Comparison of ENCODE assay signal across 22 cellular contexts in the genomic region with DNA sequence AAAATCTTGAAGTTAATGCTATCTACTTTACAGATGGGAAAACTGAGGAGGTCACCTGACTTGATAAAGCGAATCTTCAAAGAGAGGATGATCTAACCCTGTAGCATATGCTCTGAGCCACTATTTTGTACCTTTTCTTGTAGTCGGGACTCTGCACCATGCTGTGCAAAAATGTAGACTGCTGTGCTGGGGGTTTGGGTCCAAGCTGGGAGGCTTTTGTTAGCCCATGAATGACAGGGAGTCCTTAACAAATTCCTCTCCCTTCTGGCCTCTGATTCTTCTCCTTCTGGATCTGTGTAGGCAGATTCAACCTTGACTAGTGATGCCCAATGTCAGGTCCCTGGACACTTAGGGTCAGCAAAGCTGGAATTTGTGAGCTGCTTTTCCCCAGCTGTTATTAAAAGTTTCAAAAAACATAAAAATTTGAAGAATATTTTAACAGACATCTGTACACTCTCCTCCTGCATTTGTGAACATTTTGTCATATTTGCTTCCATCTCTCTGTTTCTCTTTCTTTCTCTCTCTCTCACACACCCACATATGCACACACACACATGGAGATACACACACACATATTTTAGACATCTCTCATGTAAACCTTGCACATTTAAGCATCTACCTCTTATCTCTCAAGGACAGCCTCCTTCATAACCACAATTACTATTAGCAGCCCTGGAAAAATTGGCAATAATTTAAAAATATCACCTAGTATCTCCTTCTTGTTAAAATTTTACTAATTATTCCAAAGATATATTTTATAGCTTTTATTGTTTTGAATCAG.
"Had no signal": no experiment of that assay in that cellular context is flagged by ENCODE, and none has a peak within 500 bp of the region (broad histone marks: within the 10 kb centered on the region; RNA-seq: fewer than 3 reads in every experiment).

No MANE protein-coding gene starts in this region.

- H3K27me3 ChIP-seq: neutrophil, right lobe of liver, suprapubic skin, upper lobe of left lung had no signal

- H3K4me1 ChIP-seq: parathyroid adenoma, right lobe of liver, suprapubic skin, upper lobe of left lung had no signal

- H3K4me2 ChIP-seq: smooth muscle cell had no signal

- H3K4me1 Mint-ChIP-seq: naive thymus-derived CD4-positive, alpha-beta T cell; stimulated activated naive CD8-positive, alpha-beta T cell treated with anti-CD3 and anti-CD28 coated beads, Interleukin-15, amount 100 ng/mL, for 72 hours; T-helper 17 cell had no signal

- H3K27me3 Mint-ChIP-seq: activated naive CD8-positive, alpha-beta T cell; dendritic cell treated with granulocyte-macrophage colony-stimulating factor and Interleukin-4, amounts not matched to agents 40 ng/mL and 50 ng/mL, for 4 days; stimulated activated naive CD8-positive, alpha-beta T cell treated with anti-CD3 and anti-CD28 coated beads, Interleukin-15, amount 100 ng/mL, for 72 hours; T-helper 17 cell had no signal

- ATAC-seq: left cardiac atrium; naive thymus-derived CD4-positive, alpha-beta T cell; right lobe of liver; stimulated activated naive CD8-positive, alpha-beta T cell treated with anti-CD3 and anti-CD28 coated beads, Interleukin-15, amount 100 ng/mL, for 72 hours; T-helper 17 cell had no signal

- H3K36me3 ChIP-seq: neutrophil, right lobe of liver, suprapubic skin, upper lobe of left lung had no signal

- DNase-seq: activated CD4-positive, alpha-beta T cell treated with anti-CD3 and anti-CD28 coated beads for 1 hour; activated CD4-positive, alpha-beta T cell treated with anti-CD3 and anti-CD28 coated beads, Interleukin-2, amount 50 U/mL, for 48 hours; activated gamma-delta T cell treated with Interleukin-2 at 50 U/mL for 16 hours; amniotic stem cell; effector memory CD4-positive, alpha-beta T cell; foreskin fibroblast; hypothalamus; left cardiac atrium; mesenchymal stem cell; naive thymus-derived CD4-positive, alpha-beta T cell; right lobe of liver; stimulated activated CD4-positive, alpha-beta T cell treated with anti-CD3 and anti-CD28 coated beads, Interleukin-4, amount 100 ng/mL, for 1 hour; stimulated activated naive CD8-positive, alpha-beta T cell treated with anti-CD3 and anti-CD28 coated beads, Interleukin-15, amount 100 ng/mL, for 72 hours; T-helper 17 cell; upper lobe of left lung had no signal

- H3K27ac ChIP-seq: neutrophil, parathyroid adenoma, right lobe of liver, suprapubic skin, upper lobe of left lung, VCaP had no signal

- H3K4me3 ChIP-seq: right lobe of liver, smooth muscle cell, suprapubic skin, upper lobe of left lung had no signal

- H3K79me2 ChIP-seq: parathyroid adenoma had no signal

- H2AFZ ChIP-seq: parathyroid adenoma had no signal

- H3K4me3 Mint-ChIP-seq: activated naive CD8-positive, alpha-beta T cell; dendritic cell treated with granulocyte-macrophage colony-stimulating factor and Interleukin-4, amounts not matched to agents 40 ng/mL and 50 ng/mL, for 4 days; naive thymus-derived CD4-positive, alpha-beta T cell; stimulated activated naive CD8-positive, alpha-beta T cell treated with anti-CD3 and anti-CD28 coated beads, Interleukin-15, amount 100 ng/mL, for 72 hours; T-helper 17 cell had no signal

- H3K9me3 ChIP-seq: neutrophil, right lobe of liver, suprapubic skin, upper lobe of left lung had no signal

- H3K27ac Mint-ChIP-seq: activated naive CD8-positive, alpha-beta T cell; dendritic cell treated with granulocyte-macrophage colony-stimulating factor and Interleukin-4, amounts not matched to agents 40 ng/mL and 50 ng/mL, for 4 days; stimulated activated naive CD8-positive, alpha-beta T cell treated with anti-CD3 and anti-CD28 coated beads, Interleukin-15, amount 100 ng/mL, for 72 hours; T-helper 17 cell had no signal
